In genomic region chr9:129356871-129357772, GRCh38 we compare ENCODE assay signal across 15 cellular contexts.
A peak's percentile ranks its signal among the peaks of the same experiment; 100 is the strongest.
DNase-seq lines count a peak whose midpoint lies in the region; ATAC-seq, FAIRE-seq and TF ChIP-seq lines count a peak whose summit lies in the region.
"Had no signal": no experiment of that assay in that cellular context is flagged by ENCODE, and none has a peak within 500 bp of the region (broad histone marks: within the 10 kb centered on the region; RNA-seq: fewer than 3 reads in every experiment).

No MANE protein-coding gene starts in this region.

- peaks cover 4% of the 10 kb centered on the region for H3K79me2 ChIP-seq in trophoblast cell (ENCODE audit: control insufficient read depth, insufficient read depth, low read length, poor library complexity)

- H3K14ac ChIP-seq in trophoblast cell (ENCODE audit: low read length), result peak overlapping the region; percentile 29

- H4K12ac ChIP-seq in trophoblast cell (ENCODE audit: low read depth, low read length), result no peak overlapping the region

- no peak overlapping the region for H2AFZ ChIP-seq in trophoblast cell (ENCODE audit: insufficient read depth, low read length, poor library complexity)

- H3K4ac ChIP-seq in trophoblast cell (ENCODE audit: low read depth, low read length), result no peak overlapping the region

- no peak overlapping the region for H3K4me2 ChIP-seq in trophoblast cell (ENCODE audit: low read length)

- H3K9ac ChIP-seq in kidney (ENCODE audit: low read length in 2 of 2) (no peak overlapping the region), trophoblast cell (ENCODE audit: low read length) (no peak overlapping the region)

- H3K36me3 ChIP-seq in kidney (ENCODE audit: control insufficient read depth in 1 of 2, insufficient read depth in 2 of 2, low read length in 2 of 2) (no peaks in the 10 kb centered on the region), trophoblast cell (ENCODE audit: control insufficient read depth in 1 of 2, insufficient read depth in 2 of 2, low read length in 2 of 2) (no peaks in the 10 kb centered on the region)
- no peaks in the 10 kb centered on the region for H3K36me3 ChIP-seq in effector memory CD4-positive, alpha-beta T cell (ENCODE audit: control insufficient read depth, insufficient read depth, low read length)

- no peak overlapping the region for H3K27ac ChIP-seq in kidney (ENCODE audit: low read depth in 2 of 2, low read length in 2 of 2)
- no peak overlapping the region for H3K27ac ChIP-seq in trophoblast cell (ENCODE audit: low read depth, low read length)
- no peak overlapping the region for H3K27ac ChIP-seq in effector memory CD4-positive, alpha-beta T cell (ENCODE audit: insufficient read depth, low read length, poor library complexity, severe bottlenecking)
- H3K27ac ChIP-seq: 22Rv1 had no signal

- in situ Hi-C loops in GM13976 (cut with MboI; ENCODE audit: low sequenced_read_pairs, unreplicated experiment), result no loop called here

- peaks cover 25% of the 10 kb centered on the region for H3K79me1 ChIP-seq in trophoblast cell (ENCODE audit: low read length)

- H3K27me3 ChIP-seq in trophoblast cell (ENCODE audit: insufficient read depth, low read length), result no peaks in the 10 kb centered on the region
- H3K27me3 ChIP-seq in effector memory CD4-positive, alpha-beta T cell (replicated peaks; ENCODE audit: control insufficient read depth, insufficient read depth, low read length, poor library complexity, severe bottlenecking), result peaks cover 6% of the 10 kb centered on the region

- FAIRE-seq in kidney (lab: Jason Lieb, UNC), result no peak
- FAIRE-seq: GM12891, H54, K562 had no signal

- H2BK12ac ChIP-seq in trophoblast cell (ENCODE audit: low read length), result peak overlapping the region; percentile 39

- peak overlapping the region; percentile 30 for H4K91ac ChIP-seq in trophoblast cell (ENCODE audit: low read depth, low read length)

- H4K8ac ChIP-seq in trophoblast cell (ENCODE audit: low read depth, low read length), result no peak overlapping the region

- DNase-seq in Right ventricle myocardium superior (peak; percentile 20), left ventricle myocardium superior (no peak), kidney (peak; percentile 59), trophoblast cell (no peak), GOT3 (lab: John Stamatoyannopoulos, UW) (no peak), GM13976 (ENCODE audit: low spot score) (no peak)
- no peak for DNase-seq in effector memory CD4-positive, alpha-beta T cell
- DNase-seq: C1 segment of cervical spinal cord; CD4-positive, alpha-beta memory T cell; DMS79 had no signal

- H3K18ac ChIP-seq in trophoblast cell (ENCODE audit: low read length), result no peak overlapping the region

- no CpG with 5 or more reads among the region's 18 CpGs for WGBS in trophoblast cell (ENCODE audit: extremely low coverage, insufficient coverage, insufficient read length)

- H3K4me1 ChIP-seq in kidney (ENCODE audit: control insufficient read depth in 1 of 2, insufficient read depth in 1 of 2, low read depth in 1 of 2, low read length in 2 of 2) (peaks cover 3 to 6% of the 10 kb centered on the region in 2 donors), trophoblast cell (ENCODE audit: control insufficient read depth in 1 of 2, insufficient read depth in 2 of 2, low read length in 2 of 2) (peaks cover 16 to 19% of the 10 kb centered on the region in 2 experiments)
- H3K4me1 ChIP-seq in effector memory CD4-positive, alpha-beta T cell (ENCODE audit: control insufficient read depth, insufficient read depth, low read length, poor library complexity, severe bottlenecking), result peaks cover 2% of the 10 kb centered on the region

- no peak overlapping the region for H2BK5ac ChIP-seq in trophoblast cell (ENCODE audit: low read depth, low read length, poor library complexity)

- peak overlapping the region; percentile 26 for H2AK5ac ChIP-seq in trophoblast cell (ENCODE audit: low read length)

- no peak overlapping the region for H3K4me3 ChIP-seq in kidney (ENCODE audit: low read length in 2 of 2)
- H3K4me3 ChIP-seq in trophoblast cell (ENCODE audit: low read depth, low read length), result no peak overlapping the region
- H3K4me3 ChIP-seq in effector memory CD4-positive, alpha-beta T cell (ENCODE audit: insufficient read depth, low read depth, low read length, poor library complexity, severe bottlenecking), result no peak overlapping the region
- H3K4me3 ChIP-seq: K562 had no signal

- H3K9me3 ChIP-seq in kidney (ENCODE audit: control insufficient read depth in 1 of 2, low read length in 2 of 2), result peaks cover 0 to 11% of the 10 kb centered on the region in 2 donors
- peaks cover 10% of the 10 kb centered on the region for H3K9me3 ChIP-seq in trophoblast cell (ENCODE audit: insufficient read depth, low read depth, low read length)
- H3K9me3 ChIP-seq in effector memory CD4-positive, alpha-beta T cell (ENCODE audit: control insufficient read depth, low read length), result no peaks in the 10 kb centered on the region

- no peak overlapping the region for H3K23ac ChIP-seq in trophoblast cell (ENCODE audit: low read length)

- H2BK120ac ChIP-seq in trophoblast cell (ENCODE audit: insufficient read depth, low read length, poor library complexity), result no peak overlapping the region

- TF ChIP-seq CTCF in kidney (IDR thresholded peaks at IDR 0.05; ENCODE audit: borderline replicate concordance, extremely low read depth, insufficient read depth), result no peak
- no peak for TF ChIP-seq CTCF in GM13976 (IDR thresholded peaks at IDR 0.05; ENCODE audit: borderline replicate concordance, control extremely low read depth, extremely low read depth, insufficient read depth, missing control alignments)

- intact Hi-C loops in Right ventricle myocardium superior (cut with DNase I) (no loop called here), left ventricle myocardium superior (cut with micrococcal nuclease) (no loop called here), kidney (cut with DNase I) (no loop called here)

- no peak for ATAC-seq in Right ventricle myocardium superior (ENCODE audit: poor library complexity)
- ATAC-seq in left ventricle myocardium superior, result no peak
- ATAC-seq: HCT116, K562 had no signal

Comparison
In these comparisons a context has a peak if more than half of its experiments do, and no peak if none do; other contexts are left out.
1. DNase-seq: peak in Right ventricle myocardium superior (single experiment) and kidney (single experiment); none in left ventricle myocardium superior (single experiment), trophoblast cell (0 of 2), GOT3 (single experiment), GM13976 (single experiment) and effector memory CD4-positive, alpha-beta T cell (0 of 3).